Comparison of ENCODE assay signal across 27 cellular contexts in genomic region chr10:98368644-98369043, GRCh38. TPM values are rescaled to one million over a fixed set of nuclear protein-coding genes. Genes with fewer than 3 reads are reported as not detected.
DNase-seq lines count a peak whose midpoint lies in the region; ATAC-seq, FAIRE-seq and TF ChIP-seq lines count a peak whose summit lies in the region.
"Had no signal": no experiment of that assay in that cellular context is flagged by ENCODE, and none has a peak within 500 bp of the region (broad histone marks: within the 10 kb centered on the region; RNA-seq: fewer than 3 reads in every experiment).

No MANE protein-coding gene starts in this region.

- H3K36me3 ChIP-seq in HepG2 (replicated peaks in 1 of 2; ENCODE audit: control insufficient read depth in 1 of 2, insufficient read depth in 2 of 2, low read length in 2 of 2): no peaks in the 10 kb centered on the region
- H3K36me3 ChIP-seq in right lobe of liver: no peaks in the 10 kb centered on the region
- H3K36me3 ChIP-seq: BE2C, BLaER1 had no signal

- ATAC-seq in HepG2: no peak
- ATAC-seq in right lobe of liver: no peak
- no peak for ATAC-seq in T-helper 17 cell
- ATAC-seq: A549, GM12878 had no signal

- WGBS in HepG2 (ENCODE audit: low lambda C conversion rate): 38% methylated on average over 2 of the region's 2 CpGs
- 69% methylated on average over 2 of the region's 2 CpGs for WGBS in right lobe of liver (ENCODE audit: insufficient coverage, low coverage, low lambda C conversion rate, missing lambda C conversion rate)

- POLR2A ChIA-PET in HepG2 (lab: Yijun Ruan, JAX): no interaction called here

- no peak overlapping the region for H3K9ac ChIP-seq in HepG2 (ENCODE audit: insufficient read depth, low read depth, low read length)
- H3K9ac ChIP-seq: BLaER1 had no signal

- CTCF ChIA-PET in HepG2 (lab: Yijun Ruan, JAX; ENCODE audit: low intra/inter-chr PET ratio, low total read pairs): no interaction called here

- peaks cover 8% of the 10 kb centered on the region for H3K27me3 Mint-ChIP-seq in brain
- peaks cover 1% of the 10 kb centered on the region for H3K27me3 Mint-ChIP-seq in endothelial cell (ENCODE audit: unreplicated experiment)
- H3K27me3 Mint-ChIP-seq in T-helper 17 cell: peaks cover 36% of the 10 kb centered on the region

- H3K4me1 ChIP-seq in HepG2 (ENCODE audit: insufficient read depth, low read length): no peaks in the 10 kb centered on the region
- no peaks in the 10 kb centered on the region for H3K4me1 ChIP-seq in right lobe of liver
- H3K4me1 ChIP-seq: A549, BE2C had no signal

- H3K27me3 ChIP-seq in HepG2 (ENCODE audit: control insufficient read depth in 1 of 2, insufficient read depth in 2 of 2, low read length in 2 of 2): peaks cover 6 to 52% of the 10 kb centered on the region in 2 experiments; a peak in 3 of 5 replicates
- no peaks in the 10 kb centered on the region for H3K27me3 ChIP-seq in right lobe of liver
- H3K27me3 ChIP-seq: BE2C, BLaER1 had no signal

- DNase-seq in HepG2 (ENCODE audit: low spot score) (no peak), right lobe of liver (no peak), endothelial cell (ENCODE audit: low spot score) (no peak), caudate nucleus (lab: John Stamatoyannopoulos, UW) (no peak), AML-193 (lab: John Stamatoyannopoulos, UW) (no peak), T-helper 17 cell (no peak)
- DNase-seq: BE2C; CD4-positive, alpha-beta memory T cell; CD4-positive, CD25-positive, alpha-beta regulatory T cell; CD8-positive, alpha-beta memory T cell; COR-L47; DMS 273 treated with DMSO at 0.1 percent for 48 hours; DMS153; DMS53; DMS79; DND-41; EL; GDM1 had no signal

- no peak for FAIRE-seq in HepG2 (lab: Jason Lieb, UNC)
- FAIRE-seq: A549, GM12878, GM12892, GM18507 had no signal

- H3K27ac ChIP-seq in HepG2 (ENCODE audit: extremely low read length, insufficient read depth, low read length) (no peak overlapping the region), right lobe of liver (no peak overlapping the region), caudate nucleus (ENCODE audit: low read depth, low read length) (no peak overlapping the region)
- H3K27ac ChIP-seq: 22Rv1, A549, BLaER1 had no signal

- BruUV-seq in HepG2 (replicated peaks; lab: Mats Ljungman, UMichigan): no TSS peak

- H2AFZ ChIP-seq in HepG2 (ENCODE audit: low read length): no peak overlapping the region

- TF ChIP-seq POLR2A in HepG2 (IDR thresholded peaks at IDR 0.05; ENCODE audit: insufficient read depth in 1 of 2, low read depth in 2 of 2, low read length in 2 of 2) (no peak), right lobe of liver (IDR thresholded peaks at IDR 0.05) (no peak)

- no peak overlapping the region for H3K4me2 ChIP-seq in HepG2 (ENCODE audit: low read depth, low read length)
- H3K4me2 ChIP-seq: A549, BLaER1 had no signal

- no peak for TF ChIP-seq RAD21 in HepG2 (CRISPR knock-in tag; IDR thresholded peaks at IDR 0.05)

- intact Hi-C loops in HepG2 (cut with micrococcal nuclease; ENCODE audit: unreplicated experiment) (no loop called here), right lobe of liver (cut with DNase I) (no loop called here)

- H3K27ac Mint-ChIP-seq in brain (peak overlapping the region in 4 of 5 experiments; percentile 15 to 98 (median 64)), endothelial cell (ENCODE audit: unreplicated experiment) (no peak overlapping the region), T-helper 17 cell (no peak overlapping the region)
- H3K27ac Mint-ChIP-seq: CD14-positive monocyte; CD4-positive, alpha-beta memory T cell; CD8-positive, alpha-beta memory T cell had no signal

- H3K79me2 ChIP-seq in HepG2 (ENCODE audit: insufficient read depth, low read length): no peaks in the 10 kb centered on the region

- H3K9me3 ChIP-seq in HepG2 (ENCODE audit: low read length) (no peaks in the 10 kb centered on the region), right lobe of liver (no peaks in the 10 kb centered on the region), T-helper 17 cell (ENCODE audit: control insufficient read depth, low read length, poor library complexity, severe bottlenecking) (no peaks in the 10 kb centered on the region)
- H3K9me3 ChIP-seq: A549, BE2C, BLaER1 had no signal

- H3K4me3 Mint-ChIP-seq in brain (no peak overlapping the region), endothelial cell (ENCODE audit: unreplicated experiment) (peak overlapping the region; percentile 56), T-helper 17 cell (no peak overlapping the region)
- H3K4me3 Mint-ChIP-seq: CD14-positive monocyte; CD4-positive, alpha-beta memory T cell; CD4-positive, CD25-positive, alpha-beta regulatory T cell; CD8-positive, alpha-beta memory T cell had no signal

- TF ChIP-seq CTCF in HepG2 (CRISPR knock-in tag; IDR thresholded peaks at IDR 0.05) (no peak), right lobe of liver (IDR thresholded peaks at IDR 0.05) (no peak), brain (conservative IDR thresholded peaks at IDR 0.05) (no peak), endothelial cell (IDR thresholded peaks at IDR 0.05; ENCODE audit: unreplicated experiment) (no peak)

- H3K9me3 Mint-ChIP-seq in brain: peaks cover 0 to 3% (median 0%) of the 10 kb centered on the region in 5 experiments
- H3K9me3 Mint-ChIP-seq in endothelial cell (ENCODE audit: unreplicated experiment): no peaks in the 10 kb centered on the region
- H3K9me3 Mint-ChIP-seq: CD4-positive, alpha-beta memory T cell; CD4-positive, CD25-positive, alpha-beta regulatory T cell; CD8-positive, alpha-beta memory T cell had no signal

- H3K4me3 ChIP-seq in HepG2 (replicated peaks in 1 of 3; ENCODE audit: insufficient read depth in 1 of 3, low read depth in 2 of 3, low read length in 3 of 3) (no peak overlapping the region), right lobe of liver (no peak overlapping the region)
- H3K4me3 ChIP-seq: A549, BLaER1, GM12878 had no signal

- peaks cover 28% of the 10 kb centered on the region for H3K4me1 Mint-ChIP-seq in brain
- peaks cover 13% of the 10 kb centered on the region for H3K4me1 Mint-ChIP-seq in endothelial cell (ENCODE audit: unreplicated experiment)
- no peaks in the 10 kb centered on the region for H3K4me1 Mint-ChIP-seq in T-helper 17 cell
- H3K4me1 Mint-ChIP-seq: CD4-positive, alpha-beta memory T cell; CD4-positive, CD25-positive, alpha-beta regulatory T cell; CD8-positive, alpha-beta memory T cell had no signal

- H3K36me3 Mint-ChIP-seq in brain (no peaks in the 10 kb centered on the region), endothelial cell (ENCODE audit: low read depth, unreplicated experiment) (peaks cover 5% of the 10 kb centered on the region), T-helper 17 cell (ENCODE audit: low read depth) (peaks cover 3% of the 10 kb centered on the region)
- H3K36me3 Mint-ChIP-seq: CD14-positive monocyte; CD4-positive, alpha-beta memory T cell; CD4-positive, CD25-positive, alpha-beta regulatory T cell; CD8-positive, alpha-beta memory T cell had no signal

- in situ Hi-C loops in HepG2 (cut with HindIII; ENCODE audit: extremely low pct_ligation_motif_present, low pct_unique_long_range_greater_than_20kb): no loop called here

- no peaks in the 10 kb centered on the region for H4K20me1 ChIP-seq in HepG2 (ENCODE audit: insufficient read depth, low read length)
- H4K20me1 ChIP-seq: BLaER1 had no signal

- TF ChIP-seq EP300 in HepG2 (IDR thresholded peaks at IDR 0.05; ENCODE audit: low read depth in 2 of 2, low read length in 2 of 2) (no peak), HepG2 (CRISPR knock-in tag; IDR thresholded peaks at IDR 0.05; ENCODE audit: borderline replicate concordance) (no peak)

RNA-seq across cellular contexts. Expression of gene PYROXD2, which starts 46.3 kb away (rescaled TPM):
- 1.8 and 2.0 TPM in 2 replicates for total RNA-seq in HepG2 (2016; rRNA removed; fragmentation: Illumina TruSeq; extraction: Trizol)
- 0.26 and 3.0 TPM in 2 replicates for total RNA-seq in HepG2 (2016; cell fraction: cytosol; rRNA removed; fragmentation: Illumina TruSeq; extraction: Trizol; ENCODE audit: low read depth)
- 1.2 and 1.3 TPM in 2 replicates for total RNA-seq in HepG2 (2016; cell fraction: insoluble cytoplasmic fraction; rRNA removed; fragmentation: Illumina TruSeq; extraction: Trizol)
- 1.0 and 1.4 TPM in 2 replicates for total RNA-seq in HepG2 (2016; cell fraction: membrane; rRNA removed; fragmentation: Illumina TruSeq; extraction: Trizol)
- total RNA-seq in HepG2 (2016; cell fraction: nucleus; rRNA removed; fragmentation: Illumina TruSeq; extraction: Trizol): 1.6 and 2.0 TPM in 2 replicates
- polyA plus RNA-seq in HepG2 (2011; rRNA removed): 6.2 and 10.7 TPM in 2 replicates
- polyA plus RNA-seq in HepG2 (2011; cell fraction: cytosol; rRNA removed): 1.5 and 6.4 TPM in 2 replicates
- 22.4 and 28.0 TPM in 2 replicates for polyA plus RNA-seq in HepG2 (2011; cell fraction: nucleus; rRNA removed)
- 2.3 and 3.3 TPM in 2 replicates for polyA plus RNA-seq in HepG2 (2012)
- polyA plus RNA-seq in HepG2 (2016; cell fraction: cytosol; fragmentation: Illumina TruSeq; extraction: Trizol; ENCODE audit: low read depth): 1.6 and 1.7 TPM in 2 replicates
- 0.78 and 1.6 TPM in 2 replicates for polyA plus RNA-seq in HepG2 (2016; cell fraction: insoluble cytoplasmic fraction; fragmentation: Illumina TruSeq; extraction: Trizol; ENCODE audit: low read depth)
- 1.0 and 2.1 TPM in 2 replicates for polyA plus RNA-seq in HepG2 (2016; cell fraction: membrane; fragmentation: Illumina TruSeq; extraction: Trizol; ENCODE audit: low read depth)
- 1.6 and 2.6 TPM in 2 replicates for polyA plus RNA-seq in HepG2 (2016; cell fraction: nucleus; fragmentation: Illumina TruSeq; extraction: Trizol; ENCODE audit: insufficient read depth, low read depth)
- polyA minus RNA-seq in HepG2 (2011; rRNA and poly(A)+ RNA removed; ENCODE audit: low replicate concordance): 3.2 and 9.1 TPM in 2 replicates
- 0.97 and 2.5 TPM in 2 replicates for polyA minus RNA-seq in HepG2 (2011; cell fraction: cytosol; rRNA and poly(A)+ RNA removed)
- 3.0 and 8.6 TPM in 2 replicates for polyA minus RNA-seq in HepG2 (2011; cell fraction: nucleus; rRNA and poly(A)+ RNA removed)
- total RNA-seq in right lobe of liver: 10 to 100 TPM in 2 of 6 experiments, 1 to 10 TPM in 4; 3.0 to 25.3 (median 7.1) TPM
- polyA plus RNA-seq in brain (ENCODE audit: insufficient read depth, low read depth, low replicate concordance): 2.3 TPM
- total RNA-seq in endothelial cell (ENCODE audit: unreplicated experiment): 5.8 TPM
- 10 to 100 TPM; 21.5 to 25.4 TPM for total RNA-seq in T-helper 17 cell
- total RNA-seq: G401 had no signal

Comparison
In these comparisons a context has a peak if more than half of its experiments do, and no peak if none do; other contexts are left out.
1. H3K27ac Mint-ChIP-seq: peak in brain (4 of 5); none in endothelial cell (single experiment) and T-helper 17 cell (single experiment).